ENCODE assay signal across 1 cellular context in the genomic region with DNA sequence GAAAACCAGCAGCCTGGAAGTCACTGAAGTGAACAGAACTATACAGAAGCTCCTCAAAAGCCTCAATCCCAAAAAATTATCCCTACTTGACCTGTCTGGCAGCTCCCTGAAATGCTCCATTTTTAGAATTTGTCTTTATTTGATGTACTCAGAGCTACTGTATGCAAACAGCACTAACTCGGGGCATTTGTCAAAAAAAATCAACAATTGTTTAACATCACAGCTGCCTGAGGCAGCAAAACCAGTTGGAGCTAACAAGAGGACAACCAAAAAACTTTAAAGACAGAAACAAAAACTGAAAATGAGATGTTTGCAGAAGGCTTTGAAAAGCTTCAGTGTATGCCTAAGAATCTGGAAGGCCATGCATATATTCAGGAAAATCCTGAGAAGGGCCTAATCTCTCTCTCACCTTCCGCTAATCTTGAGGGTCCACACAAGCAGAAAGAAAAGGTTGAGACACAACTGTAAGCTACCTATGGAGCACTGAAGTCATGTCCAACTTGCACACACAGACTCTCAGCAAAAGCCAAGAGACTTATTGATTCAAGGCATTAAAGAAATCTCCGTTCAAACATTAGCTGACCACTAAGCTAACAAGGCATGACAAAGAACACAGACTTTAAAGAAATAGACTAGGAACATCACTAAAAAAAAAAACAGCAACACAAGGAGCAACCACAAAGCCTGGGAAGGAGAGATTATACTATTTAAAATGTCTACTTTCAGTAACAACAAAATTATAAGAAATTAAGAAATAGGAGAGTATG.
TF ChIP-seq lines count a peak whose summit lies in the region.

No MANE protein-coding gene starts in this region.

TF ChIP-seq in A549, 52 proteins besides CTCF, POLR2A, EP300 and RAD21 (continued from another document):
- TF ChIP-seq, protein P1, sequence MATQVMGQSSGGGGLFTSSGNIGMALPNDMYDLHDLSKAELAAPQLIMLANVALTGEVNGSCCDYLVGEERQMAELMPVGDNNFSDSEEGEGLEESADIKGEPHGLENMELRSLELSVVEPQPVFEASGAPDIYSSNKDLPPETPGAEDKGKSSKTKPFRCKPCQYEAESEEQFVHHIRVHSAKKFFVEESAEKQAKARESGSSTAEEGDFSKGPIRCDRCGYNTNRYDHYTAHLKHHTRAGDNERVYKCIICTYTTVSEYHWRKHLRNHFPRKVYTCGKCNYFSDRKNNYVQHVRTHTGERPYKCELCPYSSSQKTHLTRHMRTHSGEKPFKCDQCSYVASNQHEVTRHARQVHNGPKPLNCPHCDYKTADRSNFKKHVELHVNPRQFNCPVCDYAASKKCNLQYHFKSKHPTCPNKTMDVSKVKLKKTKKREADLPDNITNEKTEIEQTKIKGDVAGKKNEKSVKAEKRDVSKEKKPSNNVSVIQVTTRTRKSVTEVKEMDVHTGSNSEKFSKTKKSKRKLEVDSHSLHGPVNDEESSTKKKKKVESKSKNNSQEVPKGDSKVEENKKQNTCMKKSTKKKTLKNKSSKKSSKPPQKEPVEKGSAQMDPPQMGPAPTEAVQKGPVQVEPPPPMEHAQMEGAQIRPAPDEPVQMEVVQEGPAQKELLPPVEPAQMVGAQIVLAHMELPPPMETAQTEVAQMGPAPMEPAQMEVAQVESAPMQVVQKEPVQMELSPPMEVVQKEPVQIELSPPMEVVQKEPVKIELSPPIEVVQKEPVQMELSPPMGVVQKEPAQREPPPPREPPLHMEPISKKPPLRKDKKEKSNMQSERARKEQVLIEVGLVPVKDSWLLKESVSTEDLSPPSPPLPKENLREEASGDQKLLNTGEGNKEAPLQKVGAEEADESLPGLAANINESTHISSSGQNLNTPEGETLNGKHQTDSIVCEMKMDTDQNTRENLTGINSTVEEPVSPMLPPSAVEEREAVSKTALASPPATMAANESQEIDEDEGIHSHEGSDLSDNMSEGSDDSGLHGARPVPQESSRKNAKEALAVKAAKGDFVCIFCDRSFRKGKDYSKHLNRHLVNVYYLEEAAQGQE (IDR thresholded peaks at IDR 0.05), result no peak
- TF ChIP-seq CBX2 (IDR thresholded peaks at IDR 0.05; ENCODE audit: borderline replicate concordance, low read depth) (no peak), ZNF302 (CRISPR knock-in tag; IDR thresholded peaks at IDR 0.05) (no peak), EHMT2 (IDR thresholded peaks at IDR 0.05; ENCODE audit: low read depth) (no peak)
- TF ChIP-seq, protein P2, sequence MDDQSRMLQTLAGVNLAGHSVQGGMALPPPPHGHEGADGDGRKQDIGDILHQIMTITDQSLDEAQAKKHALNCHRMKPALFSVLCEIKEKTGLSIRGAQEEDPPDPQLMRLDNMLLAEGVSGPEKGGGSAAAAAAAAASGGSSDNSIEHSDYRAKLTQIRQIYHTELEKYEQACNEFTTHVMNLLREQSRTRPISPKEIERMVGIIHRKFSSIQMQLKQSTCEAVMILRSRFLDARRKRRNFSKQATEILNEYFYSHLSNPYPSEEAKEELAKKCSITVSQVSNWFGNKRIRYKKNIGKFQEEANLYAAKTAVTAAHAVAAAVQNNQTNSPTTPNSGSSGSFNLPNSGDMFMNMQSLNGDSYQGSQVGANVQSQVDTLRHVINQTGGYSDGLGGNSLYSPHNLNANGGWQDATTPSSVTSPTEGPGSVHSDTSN (IDR thresholded peaks at IDR 0.05), result no peak
- TF ChIP-seq, protein P3, sequence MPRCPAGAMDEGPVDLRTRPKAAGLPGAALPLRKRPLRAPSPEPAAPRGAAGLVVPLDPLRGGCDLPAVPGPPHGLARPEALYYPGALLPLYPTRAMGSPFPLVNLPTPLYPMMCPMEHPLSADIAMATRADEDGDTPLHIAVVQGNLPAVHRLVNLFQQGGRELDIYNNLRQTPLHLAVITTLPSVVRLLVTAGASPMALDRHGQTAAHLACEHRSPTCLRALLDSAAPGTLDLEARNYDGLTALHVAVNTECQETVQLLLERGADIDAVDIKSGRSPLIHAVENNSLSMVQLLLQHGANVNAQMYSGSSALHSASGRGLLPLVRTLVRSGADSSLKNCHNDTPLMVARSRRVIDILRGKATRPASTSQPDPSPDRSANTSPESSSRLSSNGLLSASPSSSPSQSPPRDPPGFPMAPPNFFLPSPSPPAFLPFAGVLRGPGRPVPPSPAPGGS (IDR thresholded peaks at IDR 0.05), result no peak
